In genomic region chr1:50354813-50355212, GRCh38 we compare ENCODE assay signal across 18 cellular contexts.
"Had no signal": no experiment of that assay in that cellular context is flagged by ENCODE, and none has a peak within 500 bp of the region (broad histone marks: within the 10 kb centered on the region; RNA-seq: fewer than 3 reads in every experiment).

No MANE protein-coding gene starts in this region.

- H3K27ac ChIP-seq: esophagus squamous epithelium, gastrocnemius medialis, heart right ventricle, left lung, lower lobe of right lung had no signal

- H3K4me1 ChIP-seq: esophagus squamous epithelium, gastrocnemius medialis, heart right ventricle, left lung, lower lobe of right lung had no signal

- DNase-seq: cortex of kidney; effector CD4-positive, alpha-beta T cell; effector memory CD4-positive, alpha-beta T cell; esophagus squamous epithelium; foreskin fibroblast; foreskin melanocyte; gastrocnemius medialis; glutamatergic neuron; head of caudate nucleus; heart right ventricle; hippocampal formation; left cardiac atrium; left lung; left ventricle myocardium superior; lower lobe of right lung; mesenchymal stem cell; mucosa of descending colon; naive B cell had no signal

- H3K36me3 ChIP-seq: esophagus squamous epithelium, gastrocnemius medialis, heart right ventricle, left lung, lower lobe of right lung had no signal

- H3K9me3 ChIP-seq: esophagus squamous epithelium, gastrocnemius medialis, left lung, lower lobe of right lung, mucosa of descending colon had no signal

- ATAC-seq: gastrocnemius medialis, heart right ventricle, left cardiac atrium, left lung, left ventricle myocardium superior, lower lobe of right lung, mucosa of descending colon had no signal

- H3K4me3 ChIP-seq: esophagus squamous epithelium, gastrocnemius medialis, heart right ventricle, left lung, lower lobe of right lung, mucosa of descending colon had no signal
